Comparison of ENCODE assay signal across 14 cellular contexts in the genomic region with DNA sequence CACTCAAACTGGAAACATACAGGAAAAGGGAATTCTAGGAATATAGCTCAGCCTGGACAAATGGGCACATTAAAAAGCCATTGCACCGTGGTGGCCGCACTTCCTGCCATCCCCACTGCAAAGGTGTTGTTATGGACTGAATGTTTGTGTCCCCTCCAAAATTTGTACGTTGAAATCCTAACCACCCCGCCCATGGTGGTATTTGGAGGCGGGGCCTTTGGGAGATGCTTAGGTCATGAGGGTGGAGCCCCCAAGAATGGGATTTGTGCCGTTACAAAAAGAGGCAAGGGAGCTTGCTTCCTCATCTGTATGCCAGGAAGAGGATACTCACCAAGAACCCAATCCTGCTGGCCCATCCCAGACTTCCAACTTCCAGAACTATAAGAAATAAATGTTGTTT. TPM values are rescaled to one million over a fixed set of nuclear protein-coding genes. Genes with fewer than 3 reads are reported as not detected.
DNase-seq lines count a peak whose midpoint lies in the region; ATAC-seq and TF ChIP-seq lines count a peak whose summit lies in the region.
"Had no signal": no experiment of that assay in that cellular context is flagged by ENCODE, and none has a peak within 500 bp of the region (broad histone marks: within the 10 kb centered on the region; RNA-seq: fewer than 3 reads in every experiment).

No MANE protein-coding gene starts in this region.

- H3K4me1 ChIP-seq in CD8-positive, alpha-beta T cell (ENCODE audit: insufficient read depth, low read length), result peaks cover 5% of the 10 kb centered on the region
- peaks cover 8% of the 10 kb centered on the region for H3K4me1 ChIP-seq in IMR-90 (ENCODE audit: control insufficient read depth, insufficient read depth, low read length)
- peaks cover 65% of the 10 kb centered on the region for H3K4me1 ChIP-seq in body of pancreas

- no peaks in the 10 kb centered on the region for H3K27me3 ChIP-seq in CD8-positive, alpha-beta T cell (ENCODE audit: insufficient read depth, low read length)
- H3K27me3 ChIP-seq in IMR-90 (ENCODE audit: control insufficient read depth, insufficient read depth, low read length) (no peaks in the 10 kb centered on the region; the same call in 1 of the 2 replicates), body of pancreas (no peaks in the 10 kb centered on the region)

- no peak for ATAC-seq in CD8-positive, alpha-beta T cell
- ATAC-seq in IMR-90 (ENCODE audit: low read depth) (no peak), body of pancreas (no peak)
- ATAC-seq: left lobe of liver had no signal

- H3K79me1 ChIP-seq in IMR-90 (ENCODE audit: low read depth in 1 of 2, low read length in 2 of 2), result peaks cover 0 to 15% of the 10 kb centered on the region in 2 experiments; a peak in 1 of 4 replicates

- peaks cover 4% of the 10 kb centered on the region for H3K4me1 Mint-ChIP-seq in CD8-positive, alpha-beta T cell (ENCODE audit: low read depth)
- peaks cover 48% of the 10 kb centered on the region for H3K4me1 Mint-ChIP-seq in nephron

- H3K36me3 ChIP-seq in CD8-positive, alpha-beta T cell (ENCODE audit: insufficient read depth, low read length), result no peaks in the 10 kb centered on the region
- peaks cover 2% of the 10 kb centered on the region; the same call in 1 of the 2 replicates for H3K36me3 ChIP-seq in IMR-90 (ENCODE audit: control insufficient read depth, insufficient read depth, low read length)
- no peaks in the 10 kb centered on the region for H3K36me3 ChIP-seq in body of pancreas (replicated peaks in 1 of 2; ENCODE audit: insufficient read depth in 1 of 2, low read depth in 2 of 2)

- in situ Hi-C loops in IMR-90 (cut with MboI; ENCODE audit: low sequenced_read_pairs), result no loop called here

- intact Hi-C loops in CD8-positive, alpha-beta T cell (cut with DNase I, micrococcal nuclease), result no loop called here
- intact Hi-C loops in IMR-90 (cut with micrococcal nuclease) (no loop called here), body of pancreas (cut with DNase I) (no loop called here)

- H3K56ac ChIP-seq in IMR-90 (ENCODE audit: extremely low read depth, insufficient read depth, low read length), result no peak overlapping the region

- no peak overlapping the region for H2BK20ac ChIP-seq in IMR-90 (ENCODE audit: low read depth, low read length)

- no peak overlapping the region for H3K23ac ChIP-seq in IMR-90 (ENCODE audit: low read depth, low read length)

- H3K4me3 ChIP-seq in CD8-positive, alpha-beta T cell (ENCODE audit: low read depth, low read length), result no peak overlapping the region
- H3K4me3 ChIP-seq in IMR-90 (ENCODE audit: insufficient read depth, low read depth, low read length), result no peak overlapping the region
- H3K4me3 ChIP-seq in body of pancreas, result no peak overlapping the region

- H2BK15ac ChIP-seq in IMR-90 (ENCODE audit: low read depth, low read length), result no peak overlapping the region

- H3K9me3 Mint-ChIP-seq in CD8-positive, alpha-beta T cell, result no peaks in the 10 kb centered on the region
- no peaks in the 10 kb centered on the region for H3K9me3 Mint-ChIP-seq in nephron

- H3K4me3 Mint-ChIP-seq in CD8-positive, alpha-beta T cell, result peak overlapping the region; percentile 43
- peak overlapping the region; percentile 73 to 87 (median 84) for H3K4me3 Mint-ChIP-seq in nephron

- no peak overlapping the region for H3K4ac ChIP-seq in IMR-90 (ENCODE audit: low read depth, low read length)

- peak overlapping the region; percentile 10 for H2AFZ ChIP-seq in IMR-90 (replicated peaks; ENCODE audit: low read length, poor library complexity)

- H2BK5ac ChIP-seq in IMR-90 (ENCODE audit: low read depth, low read length, poor library complexity, severe bottlenecking), result no peak overlapping the region

- no peak overlapping the region for H4K5ac ChIP-seq in IMR-90 (ENCODE audit: low read depth, low read length)

- BruUV-seq in IMR-90 (replicated peaks; lab: Mats Ljungman, UMichigan), result no TSS peak

- H4K8ac ChIP-seq in IMR-90 (ENCODE audit: low read depth in 2 of 2, low read length in 2 of 2), result no peak overlapping the region

- no peak overlapping the region for H2BK120ac ChIP-seq in IMR-90 (ENCODE audit: low read depth, low read length)

- no peak overlapping the region for H3K4me2 ChIP-seq in IMR-90 (ENCODE audit: low read depth, low read length)

- H3K18ac ChIP-seq in IMR-90 (ENCODE audit: low read depth, low read length), result no peak overlapping the region

- H3K9me3 ChIP-seq in CD8-positive, alpha-beta T cell (ENCODE audit: low read length), result no peaks in the 10 kb centered on the region
- H3K9me3 ChIP-seq in IMR-90 (ENCODE audit: control insufficient read depth, insufficient read depth, low read length) (no peaks in the 10 kb centered on the region), body of pancreas (no peaks in the 10 kb centered on the region)

- TF ChIP-seq POLR2A in IMR-90 (IDR thresholded peaks at IDR 0.05; ENCODE audit: low read depth, low read length), result no peak
- TF ChIP-seq POLR2A in body of pancreas (IDR thresholded peaks at IDR 0.05), result no peak

- no peak for TF ChIP-seq CTCF in CD8-positive, alpha-beta T cell (IDR thresholded peaks at IDR 0.05)
- no peak for TF ChIP-seq CTCF in IMR-90 (conservative IDR thresholded peaks at IDR 0.05; ENCODE audit: low read depth, low read length)
- no peak for TF ChIP-seq CTCF in body of pancreas (IDR thresholded peaks at IDR 0.05)
- no peak for TF ChIP-seq CTCF in nephron (IDR thresholded peaks at IDR 0.05; ENCODE audit: unreplicated experiment in 3 of 3)

- dilution Hi-C loops in IMR-90 (cut with HindIII; ENCODE audit: low sequenced_read_pairs, unreplicated experiment), result no loop called here

- H2AK9ac ChIP-seq in IMR-90 (replicated peaks; ENCODE audit: low read depth, low read length, poor library complexity), result peak overlapping the region; percentile 68

- POLR2A ChIA-PET in CD8-positive, alpha-beta T cell (lab: Charles Lee), result interaction anchor here (0.6 kb wide), 1 partner anchor 28 kb away, joined by 6 read pairs; no protein-coding TSS in a partner anchor
- POLR2A ChIA-PET in IMR-90 (lab: Charles Lee; ENCODE audit: unreplicated experiment), result no interaction called here

- H4K91ac ChIP-seq in IMR-90 (ENCODE audit: insufficient read depth, low read depth, low read length), result no peak overlapping the region

- no peaks in the 10 kb centered on the region for H4K20me1 ChIP-seq in IMR-90 (ENCODE audit: insufficient read depth, low read length)

- H3K9me1 ChIP-seq in IMR-90 (ENCODE audit: insufficient read depth, low read length), result 0 out of 2 replicates have a peak, but pooled peaks cover 5% of the 10 kb centered on the region

- TF ChIP-seq RAD21 in IMR-90 (IDR thresholded peaks at IDR 0.05; ENCODE audit: low read length), result no peak

- H3K27me3 Mint-ChIP-seq in CD8-positive, alpha-beta T cell (ENCODE audit: low read depth), result peaks cover 29% of the 10 kb centered on the region
- no peaks in the 10 kb centered on the region for H3K27me3 Mint-ChIP-seq in nephron (ENCODE audit: low read depth)

- H3K36me3 Mint-ChIP-seq in CD8-positive, alpha-beta T cell, result no peaks in the 10 kb centered on the region
- peaks cover 5% of the 10 kb centered on the region for H3K36me3 Mint-ChIP-seq in nephron (ENCODE audit: low read depth)

- H3K27ac ChIP-seq in CD8-positive, alpha-beta T cell (ENCODE audit: low read depth, low read length), result no peak overlapping the region
- H3K27ac ChIP-seq in IMR-90 (ENCODE audit: insufficient read depth, low read length) (no peak overlapping the region), body of pancreas (peak overlapping the region in 3 of 4 donors; percentile 17 to 45 (median 44))

- no peak overlapping the region for H3K9ac ChIP-seq in IMR-90 (ENCODE audit: low read depth, low read length)

- WGBS in IMR-90 (ENCODE audit: extremely low coverage in 2 of 2, insufficient read length in 1 of 2), 2 experiments, result no CpG with 5 or more reads among the region's 6 CpGs
- WGBS in body of pancreas, 2 donors, result 77 to 82% methylated on average over 6 of the region's 6 CpGs

- no peak overlapping the region for H3K27ac Mint-ChIP-seq in CD8-positive, alpha-beta T cell
- peak overlapping the region; percentile 89 to 95 (median 94) for H3K27ac Mint-ChIP-seq in nephron

- no peak for DNase-seq in CD8-positive, alpha-beta T cell
- no peak for DNase-seq in IMR-90
- DNase-seq in body of pancreas, result no peak
- DNase-seq in central memory CD4-positive, alpha-beta T cell, result no peak
- DNase-seq in NCI-H2029 treated with DMSO at 0.1 percent for 48 hours (lab: John Stamatoyannopoulos, UW), result no peak
- no peak for DNase-seq in DMS 273 treated with DMSO at 0.1 percent for 48 hours (lab: John Stamatoyannopoulos, UW)
- DNase-seq: activated CD8-positive, alpha-beta memory T cell treated with anti-CD3 and anti-CD28 coated beads for 24 hours; DMS79 treated with DMSO at 0.1 percent for 48 hours; effector memory CD4-positive, alpha-beta T cell; NCI-H446 treated with DMSO at 0.1 percent for 48 hours; retina had no signal

- H3K14ac ChIP-seq in IMR-90 (replicated peaks; ENCODE audit: low read depth, low read length), result no peak overlapping the region

- CTCF ChIA-PET in CD8-positive, alpha-beta T cell (lab: Charles Lee), result interaction anchor here (1.6 kb wide), 1 partner anchor 25 kb away, joined by 3 read pairs; no protein-coding TSS in a partner anchor
- CTCF ChIA-PET in IMR-90 (lab: Yijun Ruan, JAX), result no interaction called here

- H2AK5ac ChIP-seq in IMR-90 (ENCODE audit: low read depth, low read length), result 0 out of 2 replicates have a peak overlapping the region, but pooled peaks have one; percentile 18

RNA-seq across cellular contexts. Expression of a gene that starts 1.1 kb away (rescaled TPM):
- total RNA-seq in CD8-positive, alpha-beta T cell, result not detected
- total RNA-seq in IMR-90 (2012; rRNA removed), result 5.0 and 5.8 TPM in 2 replicates
- polyA plus RNA-seq in IMR-90 (2012; rRNA removed), result 25.9 and 26.3 TPM in 2 replicates
- polyA plus RNA-seq in IMR-90 (2012; cell fraction: cytosol; rRNA removed), result 7.6 and 31.9 TPM in 2 replicates
- 6.3 and 8.1 TPM in 2 replicates for polyA plus RNA-seq in IMR-90 (2012; cell fraction: nucleus; rRNA removed; ENCODE audit: low replicate concordance)
- 1 to 10 TPM; 4.4 to 4.9 TPM for total RNA-seq in body of pancreas
- total RNA-seq: SK-MEL-5 had no signal

RNA-seq across cellular contexts. Expression of a gene that starts 44.7 kb away (rescaled TPM):
- 100 to 1,000 TPM; 182 to 189 TPM for total RNA-seq in CD8-positive, alpha-beta T cell
- total RNA-seq in IMR-90 (2012; rRNA removed) (55.2 and 71.4 TPM in 2 replicates), body of pancreas (100 to 1,000 TPM in 1 of 2 donors, 10 to 100 TPM in 1; 76.5 to 116 TPM)
- polyA plus RNA-seq in IMR-90 (2012; rRNA removed), result 45.9 and 62.6 TPM in 2 replicates
- polyA plus RNA-seq in IMR-90 (2012; cell fraction: cytosol; rRNA removed), result 13.2 and 14.4 TPM in 2 replicates
- 65.9 and 496 TPM in 2 replicates for polyA plus RNA-seq in IMR-90 (2012; cell fraction: nucleus; rRNA removed; ENCODE audit: low replicate concordance)

RNA-seq across cellular contexts. Expression of a gene that starts 58.8 kb away (rescaled TPM):
- total RNA-seq in CD8-positive, alpha-beta T cell, result 10 to 100 TPM; 38.1 to 41.0 TPM
- total RNA-seq in IMR-90 (2012; rRNA removed) (481 and 875 TPM in 2 replicates), body of pancreas (10 to 100 TPM; 45.4 to 76.1 TPM)
- 308 and 358 TPM in 2 replicates for polyA plus RNA-seq in IMR-90 (2012; rRNA removed)
- 108 and 177 TPM in 2 replicates for polyA plus RNA-seq in IMR-90 (2012; cell fraction: cytosol; rRNA removed)
- 87.7 and 227 TPM in 2 replicates for polyA plus RNA-seq in IMR-90 (2012; cell fraction: nucleus; rRNA removed; ENCODE audit: low replicate concordance)

RNA-seq across cellular contexts. Expression of a gene that starts 59.2 kb away (rescaled TPM):
- total RNA-seq in CD8-positive, alpha-beta T cell, result 1 to 10 TPM; 1.0 to 1.5 TPM
- total RNA-seq in IMR-90 (2012; rRNA removed), result 33.9 and 65.8 TPM in 2 replicates
- polyA plus RNA-seq in IMR-90 (2012; rRNA removed), result 17.3 and 29.8 TPM in 2 replicates
- 6.3 and 13.7 TPM in 2 replicates for polyA plus RNA-seq in IMR-90 (2012; cell fraction: cytosol; rRNA removed)
- 7.8 and 33.3 TPM in 2 replicates for polyA plus RNA-seq in IMR-90 (2012; cell fraction: nucleus; rRNA removed; ENCODE audit: low replicate concordance)
- 10 to 100 TPM in 1 of 2 donors, 1 to 10 TPM in 1; 4.6 to 13.2 TPM for total RNA-seq in body of pancreas

Comparison
In these comparisons a context has a peak if more than half of its experiments do, and no peak if none do; other contexts are left out.
1. H3K27ac ChIP-seq: peak in body of pancreas (3 of 4); none in CD8-positive, alpha-beta T cell (single experiment) and IMR-90 (single experiment).